ENCODE assay signal across 1 cellular context in genomic region chr9:112731971-112732370, GRCh38.
TF ChIP-seq lines count a peak whose summit lies in the region.

No MANE protein-coding gene starts in this region.

TF ChIP-seq in HepG2, 621 proteins besides CTCF, POLR2A, EP300 and RAD21 (continued from another document and continues in another):
- peak; percentile 44; the same call in 1 of the 2 replicates for TF ChIP-seq ISL2 (CRISPR knock-in tag; IDR thresholded peaks at IDR 0.05)
- TF ChIP-seq TEAD3 (CRISPR knock-in tag; optimal IDR thresholded peaks at IDR 0.05; ENCODE audit: borderline replicate concordance), result peak; percentile 81
- no peak for TF ChIP-seq ZNF616 (CRISPR knock-in tag; IDR thresholded peaks at IDR 0.05; ENCODE audit: low read depth)
- TF ChIP-seq FOSL2 (CRISPR knock-in tag; IDR thresholded peaks at IDR 0.05), result peak; percentile 60
- no peak for TF ChIP-seq ZNF619 (CRISPR knock-in tag; IDR thresholded peaks at IDR 0.05)
- TF ChIP-seq ZNF512B (CRISPR knock-in tag; IDR thresholded peaks at IDR 0.05; ENCODE audit: borderline replicate concordance), result 0 out of 2 replicates have a peak, but pooled peaks have one; percentile 42
- no peak; the same call in 1 of the 2 replicates for TF ChIP-seq RXRA (CRISPR knock-in tag; IDR thresholded peaks at IDR 0.05)
- no peak for TF ChIP-seq RFXAP (CRISPR knock-in tag; IDR thresholded peaks at IDR 0.05; ENCODE audit: borderline replicate concordance)
- TF ChIP-seq SMARCC2 (IDR thresholded peaks at IDR 0.05), result no peak
- no peak for TF ChIP-seq UBTF (CRISPR knock-in tag; IDR thresholded peaks at IDR 0.05)
- TF ChIP-seq GLI4 (CRISPR knock-in tag; IDR thresholded peaks at IDR 0.05; ENCODE audit: borderline replicate concordance), result no peak
- TF ChIP-seq POLR2AphosphoS5 (IDR thresholded peaks at IDR 0.05; ENCODE audit: low read depth, low read length), result peak; percentile 41; the same call in 1 of the 2 replicates
- no peak for TF ChIP-seq NKX3-1 (CRISPR knock-in tag; IDR thresholded peaks at IDR 0.05)
- no peak for TF ChIP-seq ZIK1 (CRISPR knock-in tag; IDR thresholded peaks at IDR 0.05; ENCODE audit: borderline replicate concordance, low read depth)
- TF ChIP-seq ZNF572 (CRISPR knock-in tag; IDR thresholded peaks at IDR 0.05), result no peak
- no peak for TF ChIP-seq MXD3 (CRISPR knock-in tag; IDR thresholded peaks at IDR 0.05)
- no peak for TF ChIP-seq NCOA5 (CRISPR knock-in tag; IDR thresholded peaks at IDR 0.05)
- TF ChIP-seq AHDC1 (CRISPR knock-in tag; IDR thresholded peaks at IDR 0.05; ENCODE audit: borderline replicate concordance), result peak; percentile 70; the same call in 1 of the 2 replicates
- TF ChIP-seq HDAC6 (IDR thresholded peaks at IDR 0.05; ENCODE audit: low read depth, low read length), result no peak
- TF ChIP-seq ZNF720 (CRISPR knock-in tag; IDR thresholded peaks at IDR 0.05), result no peak
- TF ChIP-seq ZNF879 (CRISPR knock-in tag; IDR thresholded peaks at IDR 0.05), result no peak
- no peak for TF ChIP-seq ZNF570 (CRISPR knock-in tag; IDR thresholded peaks at IDR 0.05; ENCODE audit: borderline replicate concordance)
- no peak for TF ChIP-seq ZNF543 (CRISPR knock-in tag; IDR thresholded peaks at IDR 0.05)
- TF ChIP-seq ZMYM4 (CRISPR knock-in tag; IDR thresholded peaks at IDR 0.05), result peak; percentile 34; the same call in 1 of the 2 replicates
- TF ChIP-seq ZNF792 (CRISPR knock-in tag; IDR thresholded peaks at IDR 0.05), result no peak
- TF ChIP-seq THAP7 (CRISPR knock-in tag; IDR thresholded peaks at IDR 0.05), result no peak
- no peak for TF ChIP-seq JUND (CRISPR knock-in tag; IDR thresholded peaks at IDR 0.05)
- TF ChIP-seq KDM1A (CRISPR knock-in tag; IDR thresholded peaks at IDR 0.05), result no peak
- no peak for TF ChIP-seq ZNF124 (CRISPR knock-in tag; IDR thresholded peaks at IDR 0.05)
- no peak for TF ChIP-seq ELF4 (CRISPR knock-in tag; IDR thresholded peaks at IDR 0.05; ENCODE audit: borderline replicate concordance)
- TF ChIP-seq ZNF530 (CRISPR knock-in tag; IDR thresholded peaks at IDR 0.05; ENCODE audit: low read depth), result no peak
- no peak for TF ChIP-seq ZNF441 (CRISPR knock-in tag; IDR thresholded peaks at IDR 0.05; ENCODE audit: borderline replicate concordance)
- TF ChIP-seq KDM3A (CRISPR knock-in tag; IDR thresholded peaks at IDR 0.05; ENCODE audit: low read depth), result no peak
- TF ChIP-seq SIX1 (CRISPR knock-in tag; IDR thresholded peaks at IDR 0.05; ENCODE audit: borderline replicate concordance), result no peak
- no peak for TF ChIP-seq ZNF609 (CRISPR knock-in tag; IDR thresholded peaks at IDR 0.05; ENCODE audit: borderline replicate concordance)
- no peak for TF ChIP-seq ZNF382 (CRISPR knock-in tag; IDR thresholded peaks at IDR 0.05; ENCODE audit: borderline replicate concordance)
- 0 out of 2 replicates have a peak, but pooled peaks have one; percentile 45 for TF ChIP-seq ZNF761 (CRISPR knock-in tag; conservative IDR thresholded peaks at IDR 0.05)
- TF ChIP-seq ZNF563 (CRISPR knock-in tag; IDR thresholded peaks at IDR 0.05), result no peak
- no peak for TF ChIP-seq ATF7-NPFF (CRISPR knock-in tag; IDR thresholded peaks at IDR 0.05; ENCODE audit: low read depth)
- no peak for TF ChIP-seq HOXA9 (CRISPR knock-in tag; IDR thresholded peaks at IDR 0.05; ENCODE audit: borderline replicate concordance)
- no peak; the same call in 1 of the 2 replicates for TF ChIP-seq KMT2B (CRISPR knock-in tag; IDR thresholded peaks at IDR 0.05)
- TF ChIP-seq GFI1 (CRISPR knock-in tag; IDR thresholded peaks at IDR 0.05; ENCODE audit: borderline replicate concordance), result no peak
- no peak for TF ChIP-seq TCF7L2 (IDR thresholded peaks at IDR 0.05; ENCODE audit: low read depth, low read length)
